Comparison of ENCODE assay signal across 8 cellular contexts in the genomic region with DNA sequence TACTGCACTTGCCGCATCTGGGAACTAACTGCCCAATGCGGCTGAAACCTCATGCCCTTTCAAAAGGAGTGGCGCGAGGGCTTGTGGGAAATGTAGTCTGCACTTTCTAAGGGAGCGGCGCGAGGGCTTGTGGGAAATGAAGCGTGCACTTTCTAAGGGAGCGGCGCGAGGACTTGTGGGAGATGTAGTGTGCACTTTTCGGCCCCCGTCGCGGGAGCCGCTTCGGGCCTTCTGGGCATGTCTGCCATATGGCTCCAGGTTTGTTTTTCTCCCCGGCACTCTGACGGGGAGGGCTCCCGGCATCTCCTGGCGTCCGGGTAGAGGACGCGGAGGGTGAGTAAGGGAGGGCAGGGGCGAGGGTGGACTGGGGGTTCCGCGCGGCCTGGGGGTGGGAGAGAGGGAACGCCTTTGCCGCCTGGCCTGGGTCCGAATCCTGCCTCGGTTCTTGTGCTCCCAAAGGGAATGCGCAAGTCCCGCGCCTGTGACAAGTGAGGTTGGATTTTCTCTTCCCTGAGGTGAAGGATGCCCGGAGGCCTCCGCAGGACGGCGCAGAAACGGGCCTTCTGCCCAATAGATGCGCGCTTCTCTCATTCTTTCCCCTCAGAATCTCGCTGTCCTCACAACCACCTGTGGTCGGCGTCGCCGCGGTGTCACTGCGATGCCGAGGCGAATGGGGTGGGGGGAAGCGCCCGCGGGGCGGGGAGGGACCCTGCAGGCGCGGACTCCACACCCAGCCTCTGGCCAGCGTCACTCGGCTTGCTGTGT. TPM values are rescaled to one million over a fixed set of nuclear protein-coding genes. Genes with fewer than 3 reads are reported as not detected.
DNase-seq lines count a peak whose midpoint lies in the region; ATAC-seq and TF ChIP-seq lines count a peak whose summit lies in the region.

A gene (plus strand): TSS at position 180 of the 765 bp plus-strand sequence. CDS start 2,281 bp downstream, outside the sequence.

- peaks cover 16% of the 10 kb centered on the region for H3K4me1 Mint-ChIP-seq in chondrocyte (ENCODE audit: low read depth)

- peak; percentile 62 for TF ChIP-seq POLR2A in GM19193 (IDR thresholded peaks at IDR 0.05; ENCODE audit: extremely low read depth, insufficient read depth, insufficient read length)

- H3K27me3 Mint-ChIP-seq in chondrocyte (ENCODE audit: low read depth): no peaks in the 10 kb centered on the region

- ATAC-seq in HG03439 (IDR thresholded peaks at IDR 0.05; ENCODE audit: unreplicated experiment): peak; percentile 99

- H3K36me3 Mint-ChIP-seq in chondrocyte (ENCODE audit: low read depth): peaks cover 30% of the 10 kb centered on the region

- TF ChIP-seq CTCF in chondrocyte (IDR thresholded peaks at IDR 0.05): peak; percentile 17

- peak within 1 kb of the TSS; percentile 89 for H3K4me3 Mint-ChIP-seq in chondrocyte (ENCODE audit: unreplicated experiment)

- peak within 1 kb of the TSS; percentile 85 for H3K27ac Mint-ChIP-seq in chondrocyte (ENCODE audit: unreplicated experiment)

- peak; percentile 94 to 95 for DNase-seq in AML-193 (lab: John Stamatoyannopoulos, UW)
- peak; percentile 75 for DNase-seq in NCI-H510A treated with DMSO at 0.1 percent for 48 hours (lab: John Stamatoyannopoulos, UW)
- peak; percentile 75 to 80 for DNase-seq in activated CD4-positive, alpha-beta T cell treated with anti-CD3 and anti-CD28 coated beads for 24 hours (ENCODE audit: low read depth in 2 of 2)
- no peak for DNase-seq in chondrocyte (ENCODE audit: low spot score)
- peak; percentile 93 for DNase-seq in kidney glomerular epithelial cell (lab: John Stamatoyannopoulos, UW)
- peak; percentile 62 to 70 for DNase-seq in stimulated activated CD4-positive, alpha-beta T cell treated with anti-CD3 and anti-CD28 coated beads, Interleukin-1b, Interleukin-23, amount 100 ng/mL, for 1 hour (ENCODE audit: low read depth in 2 of 2)

- H3K9me3 Mint-ChIP-seq in chondrocyte (ENCODE audit: low read depth): peaks cover 7% of the 10 kb centered on the region

RNA-seq across cellular contexts. Expression of the gene that starts here (rescaled TPM):
- 10.1 to 19.2 TPM (median 11.6 TPM) in 3 replicates for total RNA-seq in chondrocyte
